Comparison of ENCODE assay signal across 13 cellular contexts in the genomic region with DNA sequence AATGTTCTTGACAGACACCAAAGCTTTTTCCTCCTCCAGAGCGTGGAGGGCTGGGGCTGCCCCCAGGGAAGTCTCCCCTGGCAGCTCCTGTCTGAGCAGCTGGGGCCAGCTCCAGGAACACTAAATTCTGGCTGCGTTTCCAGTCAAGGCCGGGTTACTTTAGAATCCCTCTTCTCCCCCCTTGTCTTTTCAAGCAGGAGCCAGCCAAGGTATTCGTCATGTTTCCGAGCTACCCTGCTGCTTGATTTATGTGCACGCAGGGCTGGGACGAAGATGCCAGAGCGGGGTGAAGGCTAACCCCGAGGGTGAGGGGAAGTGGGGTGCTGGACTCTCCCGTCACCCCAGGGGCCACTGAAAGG.
DNase-seq lines count a peak whose midpoint lies in the region; ATAC-seq lines count a peak whose summit lies in the region.
"Had no signal": no experiment of that assay in that cellular context is flagged by ENCODE, and none has a peak within 500 bp of the region (broad histone marks: within the 10 kb centered on the region; RNA-seq: fewer than 3 reads in every experiment).

No MANE protein-coding gene starts in this region.

- intact Hi-C loops in Right ventricle myocardium inferior (cut with DNase I), result no loop called here
- intact Hi-C loops in cardiac septum (cut with DNase I), result no loop called here
- intact Hi-C loops in left ventricle myocardium superior (cut with micrococcal nuclease), result no loop called here
- intact Hi-C loops in aorta (cut with DNase I), result loop anchor here in 1 of 2 donors (2.0 kb wide), 1 partner anchor 72 kb away; no protein-coding TSS in a partner anchor

- peak; percentile 90 for ATAC-seq in Right ventricle myocardium inferior
- peak; percentile 91 for ATAC-seq in left ventricle myocardium superior
- ATAC-seq in aorta (ENCODE audit: low FRiP score), result peak; percentile 83
- no peak for ATAC-seq in HG02642 (IDR thresholded peaks at IDR 0.05; ENCODE audit: poor library complexity, unreplicated experiment)
- ATAC-seq in HG03432 (IDR thresholded peaks at IDR 0.05; ENCODE audit: unreplicated experiment), result no peak

- H3K9me3 ChIP-seq in aorta (ENCODE audit: control insufficient read depth, low read length), result no peaks in the 10 kb centered on the region
- H3K9me3 ChIP-seq: A549 had no signal

- DNase-seq in Right ventricle myocardium inferior (ENCODE audit: missing footprints) (peak; percentile 89), cardiac septum (ENCODE audit: low spot score) (no peak), left ventricle myocardium superior (peak; percentile 86), pons (ENCODE audit: low spot score) (peak; percentile 16), aorta (peak; percentile 86 to 90), HuH-7.5 (ENCODE audit: low spot score) (no peak)
- DNase-seq: hippocampal formation, NCI-H1048, posterior cingulate gyrus, T1000 had no signal

- WGBS in aorta, 2 donors, result 5 to 9% methylated on average over 10 of the region's 10 CpGs

- H3K4me3 ChIP-seq in aorta (ENCODE audit: low read length in 2 of 2), result no peak overlapping the region
- H3K4me3 ChIP-seq: A549 had no signal

- no peaks in the 10 kb centered on the region for H3K36me3 ChIP-seq in aorta (ENCODE audit: control insufficient read depth in 1 of 2, insufficient read depth in 2 of 2, low read length in 1 of 2)

- H3K27ac ChIP-seq in aorta (ENCODE audit: low read depth in 1 of 2, low read length in 2 of 2), result peak overlapping the region; percentile 87 to 99
- H3K27ac ChIP-seq: A549 had no signal

- peaks cover 0 to 8% of the 10 kb centered on the region in 2 donors for H3K4me1 ChIP-seq in aorta (ENCODE audit: control insufficient read depth in 1 of 2, insufficient read depth in 2 of 2, low read length in 2 of 2)
- H3K4me1 ChIP-seq: A549 had no signal

- no peaks in the 10 kb centered on the region for H3K27me3 ChIP-seq in aorta (ENCODE audit: control insufficient read depth in 1 of 2, insufficient read depth in 2 of 2, low read length in 1 of 2)

Comparison
In these comparisons a context has a peak if more than half of its experiments do, and no peak if none do; other contexts are left out.
1. DNase-seq: peak in Right ventricle myocardium inferior (single experiment), left ventricle myocardium superior (single experiment), pons (single experiment) and aorta (2 of 2); none in cardiac septum (single experiment) and HuH-7.5 (single experiment).
2. ATAC-seq: peak in Right ventricle myocardium inferior (single experiment), left ventricle myocardium superior (single experiment) and aorta (single experiment); none in HG02642 (single experiment) and HG03432 (single experiment).